Comparison of ENCODE assay signal across 7 cellular contexts in the genomic region with DNA sequence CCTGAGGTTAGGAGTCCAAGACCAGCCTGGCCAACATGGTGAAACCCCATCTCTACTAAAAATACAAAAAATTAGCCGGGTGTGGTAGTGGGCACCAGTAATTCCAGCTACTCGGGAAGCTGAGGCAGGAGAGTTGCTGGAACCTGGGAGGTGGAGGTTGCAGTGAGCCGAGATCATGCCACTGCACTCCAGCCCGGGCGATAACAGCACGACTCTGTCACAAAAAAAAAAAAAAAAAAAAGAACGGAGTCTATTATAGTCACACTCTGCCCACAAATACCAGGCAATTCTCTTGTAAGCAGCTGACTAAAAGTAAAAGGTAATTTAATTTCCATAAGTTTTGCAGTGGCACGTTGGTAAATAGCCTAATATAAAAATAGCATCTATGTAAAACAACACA.
DNase-seq lines count a peak whose midpoint lies in the region; ATAC-seq and TF ChIP-seq lines count a peak whose summit lies in the region.
"Not testable (repeated sequence)": the region's sequence is repeated elsewhere in the genome, so short reads cannot be mapped to it uniquely, and the experiment has no call there.

No MANE protein-coding gene starts in this region.

- H3K4me1 ChIP-seq in Caco-2: peaks cover 38% of the 10 kb centered on the region
- H3K4me1 ChIP-seq in heart right ventricle: peaks cover 6 to 70% (median 44%) of the 10 kb centered on the region in 9 donors
- H3K4me1 ChIP-seq in sigmoid colon: peaks cover 0 to 96% (median 89%) of the 10 kb centered on the region in 4 donors
- H3K4me1 ChIP-seq in tibial artery: peaks cover 5 to 49% (median 19%) of the 10 kb centered on the region in 4 donors

- H3K36me3 Mint-ChIP-seq in Caco-2 (ENCODE audit: insufficient read depth, unreplicated experiment): peaks cover 11% of the 10 kb centered on the region
- peaks cover 11% of the 10 kb centered on the region for H3K36me3 Mint-ChIP-seq in neural crest cell (ENCODE audit: low read depth)

- H3K4me3 Mint-ChIP-seq in Caco-2 (ENCODE audit: unreplicated experiment); neural crest cell: not testable (repeated sequence)

- not testable (repeated sequence) for TF ChIP-seq EP300 in sigmoid colon (IDR thresholded peaks at IDR 0.05)

- ATAC-seq in heart right ventricle: peak in 4 of 8 donors; percentile 45 to 59 (median 52)

- H3K27ac Mint-ChIP-seq in Caco-2 (ENCODE audit: unreplicated experiment): peak overlapping the region; percentile 80
- peak overlapping the region; percentile 47 for H3K27ac Mint-ChIP-seq in neural crest cell (ENCODE audit: unreplicated experiment)

- not testable (repeated sequence) for H3K9me3 ChIP-seq in Caco-2, heart right ventricle, sigmoid colon, tibial artery

- H3K27me3 Mint-ChIP-seq in Caco-2 (ENCODE audit: insufficient read depth, unreplicated experiment); neural crest cell (ENCODE audit: low read depth): not testable (repeated sequence)

- peaks cover 24% of the 10 kb centered on the region for H3K4me1 Mint-ChIP-seq in Caco-2 (ENCODE audit: low read depth, unreplicated experiment)
- H3K4me1 Mint-ChIP-seq in neural crest cell: peaks cover 70% of the 10 kb centered on the region

- not testable (repeated sequence) for H3K9me3 Mint-ChIP-seq in Caco-2 (ENCODE audit: unreplicated experiment); neural crest cell

- CTCF ChIA-PET in Caco-2 (lab: Charles Lee): interaction anchor here (0.6 kb wide), 1 partner anchor 1059 kb away, joined by 3 read pairs; no protein-coding TSS in a partner anchor

- H3K4me3 ChIP-seq in Caco-2 (ENCODE audit: low read depth, low read length); heart right ventricle; sigmoid colon; tibial artery: not testable (repeated sequence)

- H3K27ac ChIP-seq in VCaP (peak overlapping the region; percentile 95), epithelial cell of prostate (peak overlapping the region; percentile 81), heart right ventricle (peak overlapping the region in 8 of 10 donors; percentile 6 to 85 (median 78)), sigmoid colon (peak overlapping the region; percentile 70 to 79 (median 74)), tibial artery (peak overlapping the region; percentile 56 to 68)

- 62 to 67% methylated on average over 8 of the region's 8 CpGs for WGBS in heart right ventricle, 2 donors
- 49 to 84% methylated on average over 8 of the region's 8 CpGs for WGBS in sigmoid colon, 2 donors

- TF ChIP-seq CTCF in Caco-2 (IDR thresholded peaks at IDR 0.05; ENCODE audit: insufficient read depth in 1 of 2, low read depth in 1 of 2, low read length in 1 of 2, severe bottlenecking in 1 of 2, unreplicated experiment in 1 of 2); VCaP (conservative IDR thresholded peaks at IDR 0.05); heart right ventricle (IDR thresholded peaks at IDR 0.05); neural crest cell (conservative IDR thresholded peaks at IDR 0.05); sigmoid colon (IDR thresholded peaks at IDR 0.05); tibial artery (IDR thresholded peaks at IDR 0.05): not testable (repeated sequence)

- BruUV-seq in Caco-2 (replicated peaks; lab: Mats Ljungman, UMichigan): not testable (repeated sequence)

- DNase-seq in Caco-2; epithelial cell of prostate (ENCODE audit: low read depth, low spot score); heart right ventricle; neural crest cell (ENCODE audit: low read depth, low spot score); sigmoid colon; tibial artery: not testable (repeated sequence)

- not testable (repeated sequence) for H3K36me3 ChIP-seq in Caco-2 (ENCODE audit: control insufficient read depth, insufficient read depth, low read length)
- H3K36me3 ChIP-seq in heart right ventricle (peaks cover 0 to 50% (median 5%) of the 10 kb centered on the region in 9 donors), sigmoid colon (peaks cover 10 to 66% (median 27%) of the 10 kb centered on the region in 4 donors), tibial artery (peaks cover 22 to 37% (median 30%) of the 10 kb centered on the region in 3 donors)

- intact Hi-C loops in Caco-2 (cut with micrococcal nuclease; ENCODE audit: unreplicated experiment); sigmoid colon (cut with DNase I): not testable (repeated sequence)
- intact Hi-C loops in heart right ventricle (cut with DNase I) (loop anchor here in 4 of 10 donors (10.0 kb wide), 2 partner anchors 48 to 198 kb away; no protein-coding TSS in a partner anchor), tibial artery (cut with DNase I; ENCODE audit: low total_unique reads) (loop anchor here (10.0 kb wide), 1 partner anchor 48 kb away; no protein-coding TSS in a partner anchor)

- H3K27me3 ChIP-seq in Caco-2 (replicated peaks; ENCODE audit: control insufficient read depth, insufficient read depth, low read length); heart right ventricle; sigmoid colon; tibial artery: not testable (repeated sequence)

- not testable (repeated sequence) for TF ChIP-seq POLR2A in sigmoid colon (IDR thresholded peaks at IDR 0.05)

- POLR2A ChIA-PET in Caco-2 (lab: Charles Lee): not testable (repeated sequence)
